In genomic region chr3:196080997-196081833, GRCh38 we compare ENCODE assay signal across 8 cellular contexts. TPM values are rescaled to one million over a fixed set of nuclear protein-coding genes. Genes with fewer than 3 reads are reported as not detected.
DNase-seq lines count a peak whose midpoint lies in the region; ATAC-seq, FAIRE-seq and TF ChIP-seq lines count a peak whose summit lies in the region.

No MANE protein-coding gene starts in this region.

- H3K4me3 Mint-ChIP-seq in activated CD4-positive, alpha-beta T cell treated with anti-CD3 and anti-CD28 coated beads, Interleukin-2, amount 10 ng/mL, durations not matched to agents 24 days and 14 days = peak overlapping the region; percentile 89

- H3K9ac ChIP-seq in HepG2 (ENCODE audit: insufficient read depth, low read depth, low read length) = peak overlapping the region; percentile 98

- no peaks in the 10 kb centered on the region for H3K9me3 ChIP-seq in HepG2 (ENCODE audit: low read length)

- no peak overlapping the region for H2AFZ ChIP-seq in HepG2 (ENCODE audit: low read length)

- no peaks in the 10 kb centered on the region for H3K9me3 Mint-ChIP-seq in activated CD4-positive, alpha-beta T cell treated with anti-CD3 and anti-CD28 coated beads, Interleukin-2, amount 10 ng/mL, durations not matched to agents 24 days and 14 days

- in situ Hi-C loops in HepG2 (cut with HindIII; ENCODE audit: extremely low pct_ligation_motif_present, low pct_unique_long_range_greater_than_20kb) = no loop called here

- H3K4me3 ChIP-seq in coronary artery (peak overlapping the region; percentile 98), HepG2 (replicated peaks in 1 of 3; ENCODE audit: insufficient read depth in 1 of 3, low read depth in 2 of 3, low read length in 3 of 3) (peak overlapping the region; percentile 94 to 97 (median 97))

- no peaks in the 10 kb centered on the region; a peak in 1 of 5 replicates for H3K27me3 ChIP-seq in HepG2 (ENCODE audit: control insufficient read depth in 1 of 2, insufficient read depth in 2 of 2, low read length in 2 of 2)

- no peak for FAIRE-seq in HepG2 (lab: Jason Lieb, UNC)

- no TSS peak for BruUV-seq in HepG2 (replicated peaks; lab: Mats Ljungman, UMichigan)

- H3K27ac ChIP-seq in coronary artery (peak overlapping the region; percentile 80 to 91), HepG2 (ENCODE audit: extremely low read length, insufficient read depth, low read length) (peak overlapping the region; percentile 92)

- DNase-seq in NCI-H187 (lab: John Stamatoyannopoulos, UW) = peak; percentile 18 to 52
- no peak for DNase-seq in NCI-H187 treated with DMSO at 0.1 percent for 48 hours (lab: John Stamatoyannopoulos, UW)
- peak; percentile 68 for DNase-seq in NCI-H2171 (lab: John Stamatoyannopoulos, UW)
- peak; percentile 90 for DNase-seq in activated CD4-positive, alpha-beta T cell treated with anti-CD3 and anti-CD28 coated beads, Interleukin-2, amount 10 ng/mL, durations not matched to agents 24 days and 14 days
- DNase-seq in coronary artery (ENCODE audit: low spot score) = peak; percentile 78
- peak; percentile 35 for DNase-seq in HepG2 (ENCODE audit: low spot score)
- peak; percentile 47 to 48 for DNase-seq in stimulated activated CD4-positive, alpha-beta T cell treated with anti-CD3 and anti-CD28 coated beads, Interleukin-2, amount 100 ng/mL, for 48 hours

- TF ChIP-seq CTCF in coronary artery (IDR thresholded peaks at IDR 0.05) (no peak), HepG2 (CRISPR knock-in tag; IDR thresholded peaks at IDR 0.05) (no peak)

- H4K20me1 ChIP-seq in HepG2 (ENCODE audit: insufficient read depth, low read length) = peaks cover 44% of the 10 kb centered on the region

- H3K27ac Mint-ChIP-seq in activated CD4-positive, alpha-beta T cell treated with anti-CD3 and anti-CD28 coated beads, Interleukin-2, amount 10 ng/mL, durations not matched to agents 24 days and 14 days = peak overlapping the region; percentile 92

- ATAC-seq in HG02973 (IDR thresholded peaks at IDR 0.05; ENCODE audit: unreplicated experiment) (peak; percentile 35), HepG2 (peak; percentile 79)

- CTCF ChIA-PET in HepG2 (lab: Yijun Ruan, JAX; ENCODE audit: low intra/inter-chr PET ratio, low total read pairs) = no interaction called here

- TF ChIP-seq POLR2A in HepG2 (IDR thresholded peaks at IDR 0.05; ENCODE audit: insufficient read depth in 1 of 2, low read depth in 2 of 2, low read length in 2 of 2) = no peak

- H3K27me3 Mint-ChIP-seq in activated CD4-positive, alpha-beta T cell treated with anti-CD3 and anti-CD28 coated beads, Interleukin-2, amount 10 ng/mL, durations not matched to agents 24 days and 14 days = no peaks in the 10 kb centered on the region

- TF ChIP-seq RAD21 in HepG2 (CRISPR knock-in tag; IDR thresholded peaks at IDR 0.05) = no peak

- H3K4me1 Mint-ChIP-seq in activated CD4-positive, alpha-beta T cell treated with anti-CD3 and anti-CD28 coated beads, Interleukin-2, amount 10 ng/mL, durations not matched to agents 24 days and 14 days = peaks cover 38% of the 10 kb centered on the region

- H3K36me3 Mint-ChIP-seq in activated CD4-positive, alpha-beta T cell treated with anti-CD3 and anti-CD28 coated beads, Interleukin-2, amount 10 ng/mL, durations not matched to agents 24 days and 14 days (ENCODE audit: low read depth) = peaks cover 37% of the 10 kb centered on the region

- intact Hi-C loops in activated CD4-positive, alpha-beta T cell treated with anti-CD3 and anti-CD28 coated beads, Interleukin-2, amount 10 ng/mL, durations not matched to agents 24 days and 14 days (cut with micrococcal nuclease) = loop anchor here (5.0 kb wide), 1 partner anchor 421 kb away; the partner anchor contains the start of gene RNF168
- intact Hi-C loops in HepG2 (cut with micrococcal nuclease; ENCODE audit: unreplicated experiment) = no loop called here

- 2% methylated on average over 36 of the region's 61 CpGs for WGBS in HepG2 (ENCODE audit: low lambda C conversion rate)

- H3K79me2 ChIP-seq in HepG2 (ENCODE audit: insufficient read depth, low read length) = peaks cover 53% of the 10 kb centered on the region

- POLR2A ChIA-PET in HepG2 (lab: Yijun Ruan, JAX) = interaction anchor here (0.8 to 1.6 kb wide), 3 partner anchors 9 to 122 kb away, joined by 3 read pairs; no protein-coding TSS in a partner anchor

- peaks cover 0 to 5% of the 10 kb centered on the region in 2 experiments; a peak in 2 of 5 replicates for H3K36me3 ChIP-seq in HepG2 (replicated peaks in 1 of 2; ENCODE audit: control insufficient read depth in 1 of 2, insufficient read depth in 2 of 2, low read length in 2 of 2)

- TF ChIP-seq EP300 in HepG2 (IDR thresholded peaks at IDR 0.05; ENCODE audit: low read depth in 2 of 2, low read length in 2 of 2) = no peak
- TF ChIP-seq EP300 in HepG2 (CRISPR knock-in tag; IDR thresholded peaks at IDR 0.05; ENCODE audit: borderline replicate concordance) = no peak

- H3K4me1 ChIP-seq in HepG2 (ENCODE audit: insufficient read depth, low read length) = peaks cover 43% of the 10 kb centered on the region

- H3K4me2 ChIP-seq in HepG2 (ENCODE audit: low read depth, low read length) = peak overlapping the region; percentile 81

TF ChIP-seq in HepG2, 621 proteins besides CTCF, POLR2A, EP300 and RAD21 (continues in another document):
- no peak for TF ChIP-seq MTF1 (CRISPR knock-in tag; IDR thresholded peaks at IDR 0.05)
- TF ChIP-seq SP4 (CRISPR knock-in tag; IDR thresholded peaks at IDR 0.05) = no peak
- no peak for TF ChIP-seq MIER3 (CRISPR knock-in tag; IDR thresholded peaks at IDR 0.05; ENCODE audit: borderline replicate concordance)
- TF ChIP-seq CREBL2 (CRISPR knock-in tag; IDR thresholded peaks at IDR 0.05; ENCODE audit: borderline replicate concordance) = no peak
- no peak; the same call in 1 of the 2 replicates for TF ChIP-seq ZNF607 (CRISPR knock-in tag; IDR thresholded peaks at IDR 0.05; ENCODE audit: borderline replicate concordance)
- no peak for TF ChIP-seq DMTF1 (CRISPR knock-in tag; IDR thresholded peaks at IDR 0.05)
- TF ChIP-seq PTBP1 (IDR thresholded peaks at IDR 0.05; ENCODE audit: low read depth, low read length, poor library complexity, severe bottlenecking) = no peak
- no peak for TF ChIP-seq E2F2 (CRISPR knock-in tag; IDR thresholded peaks at IDR 0.05; ENCODE audit: borderline replicate concordance)
- TF ChIP-seq CHD2 (IDR thresholded peaks at IDR 0.05; ENCODE audit: low read depth, low read length) = no peak
- TF ChIP-seq KDM4B (CRISPR knock-in tag; IDR thresholded peaks at IDR 0.05) = no peak
- TF ChIP-seq POLR2G (IDR thresholded peaks at IDR 0.05; ENCODE audit: low read depth, low read length) = no peak

RNA-seq across cellular contexts. Expression of gene TFRC, which starts 0.7 kb away (rescaled TPM):
- total RNA-seq in activated CD4-positive, alpha-beta T cell treated with anti-CD3 and anti-CD28 coated beads, Interleukin-2, amount 10 ng/mL, durations not matched to agents 24 days and 14 days = 725 and 748 TPM in 2 replicates
- 176 and 274 TPM in 2 replicates for total RNA-seq in HepG2 (2016; rRNA removed; fragmentation: Illumina TruSeq; extraction: Trizol)
- 15.6 and 21.1 TPM in 2 replicates for total RNA-seq in HepG2 (2016; cell fraction: cytosol; rRNA removed; fragmentation: Illumina TruSeq; extraction: Trizol; ENCODE audit: low read depth)
- total RNA-seq in HepG2 (2016; cell fraction: insoluble cytoplasmic fraction; rRNA removed; fragmentation: Illumina TruSeq; extraction: Trizol) = 166 and 276 TPM in 2 replicates
- 53.1 and 67.0 TPM in 2 replicates for total RNA-seq in HepG2 (2016; cell fraction: membrane; rRNA removed; fragmentation: Illumina TruSeq; extraction: Trizol)
- total RNA-seq in HepG2 (2016; cell fraction: nucleus; rRNA removed; fragmentation: Illumina TruSeq; extraction: Trizol) = 271 and 302 TPM in 2 replicates
- polyA plus RNA-seq in HepG2 (2011; rRNA removed) = 171 and 188 TPM in 2 replicates
- 78.0 and 140 TPM in 2 replicates for polyA plus RNA-seq in HepG2 (2011; cell fraction: cytosol; rRNA removed)
- 74.7 and 92.6 TPM in 2 replicates for polyA plus RNA-seq in HepG2 (2011; cell fraction: nucleus; rRNA removed)
- polyA plus RNA-seq in HepG2 (2012) = 211 and 370 TPM in 2 replicates
- polyA plus RNA-seq in HepG2 (2016; cell fraction: cytosol; fragmentation: Illumina TruSeq; extraction: Trizol; ENCODE audit: low read depth) = 6.8 and 7.7 TPM in 2 replicates
- polyA plus RNA-seq in HepG2 (2016; cell fraction: insoluble cytoplasmic fraction; fragmentation: Illumina TruSeq; extraction: Trizol; ENCODE audit: low read depth) = 89.1 and 93.4 TPM in 2 replicates
- 20.8 and 24.6 TPM in 2 replicates for polyA plus RNA-seq in HepG2 (2016; cell fraction: membrane; fragmentation: Illumina TruSeq; extraction: Trizol; ENCODE audit: low read depth)
- polyA plus RNA-seq in HepG2 (2016; cell fraction: nucleus; fragmentation: Illumina TruSeq; extraction: Trizol; ENCODE audit: insufficient read depth, low read depth) = 204 and 208 TPM in 2 replicates
- polyA minus RNA-seq in HepG2 (2011; rRNA and poly(A)+ RNA removed; ENCODE audit: low replicate concordance) = 316 and 962 TPM in 2 replicates
- polyA minus RNA-seq in HepG2 (2011; cell fraction: cytosol; rRNA and poly(A)+ RNA removed) = 283 and 359 TPM in 2 replicates
- 377 and 388 TPM in 2 replicates for polyA minus RNA-seq in HepG2 (2011; cell fraction: nucleus; rRNA and poly(A)+ RNA removed)
